Comparison of ENCODE assay signal across 19 cellular contexts in the genomic region with DNA sequence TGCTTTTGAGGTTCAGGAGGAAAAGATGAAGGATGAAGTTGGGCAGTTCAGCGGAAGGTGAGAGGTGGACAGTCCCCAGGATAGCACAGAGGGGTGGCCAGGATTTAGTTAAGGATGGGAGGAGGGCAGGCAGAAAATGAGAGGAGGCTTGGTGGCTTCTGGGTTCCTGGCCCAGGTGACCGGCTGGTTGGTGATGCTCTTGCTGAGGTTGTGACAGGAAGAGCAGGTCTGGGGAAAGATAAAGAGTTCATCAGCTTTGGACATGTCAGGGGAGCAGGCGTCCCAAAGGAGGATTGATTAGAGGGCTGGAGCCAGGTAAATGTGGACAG. TPM values are rescaled to one million over a fixed set of nuclear protein-coding genes. Genes with fewer than 3 reads are reported as not detected.
"Had no signal": no experiment of that assay in that cellular context is flagged by ENCODE, and none has a peak within 500 bp of the region (broad histone marks: within the 10 kb centered on the region; RNA-seq: fewer than 3 reads in every experiment).

No MANE protein-coding gene starts in this region.

- H3K27ac Mint-ChIP-seq: activated CD4-positive, alpha-beta memory T cell treated with anti-CD3 and anti-CD28 coated beads for 36 hours; activated naive CD8-positive, alpha-beta T cell treated with anti-CD3 and anti-CD28 coated beads for 36 hours; activated T-helper 1 cell treated with anti-CD3 and anti-CD28 coated beads, Interleukin-12 subunit alpha, Interleukin-12 subunit beta, Interleukin-2, Interleukin-4 antibody, amounts not matched to agents 30 ng/mL and 10 ng/mL and 1 ng/mL, durations not matched to agents 14 hours and 24 hours and 36 hours; mesothelial cell of epicardium; nephron; T-helper 17 cell had no signal

- H3K9me3 Mint-ChIP-seq: activated CD4-positive, alpha-beta memory T cell treated with anti-CD3 and anti-CD28 coated beads for 36 hours; activated naive CD8-positive, alpha-beta T cell treated with anti-CD3 and anti-CD28 coated beads for 36 hours; activated T-helper 1 cell treated with anti-CD3 and anti-CD28 coated beads, Interleukin-12 subunit alpha, Interleukin-12 subunit beta, Interleukin-2, Interleukin-4 antibody, amounts not matched to agents 30 ng/mL and 10 ng/mL and 1 ng/mL, durations not matched to agents 14 hours and 24 hours and 36 hours; mesothelial cell of epicardium; nephron; stimulated activated naive CD8-positive, alpha-beta T cell treated with anti-CD3 and anti-CD28 coated beads, Interleukin-15, amount 100 ng/mL, for 72 hours had no signal

- H3K9me3 ChIP-seq: lower lobe of right lung, suprapubic skin, upper lobe of left lung had no signal

- H3K27me3 Mint-ChIP-seq: activated CD4-positive, alpha-beta memory T cell treated with anti-CD3 and anti-CD28 coated beads for 36 hours had no signal

- H3K36me3 Mint-ChIP-seq: activated CD4-positive, alpha-beta memory T cell treated with anti-CD3 and anti-CD28 coated beads for 36 hours; activated naive CD8-positive, alpha-beta T cell treated with anti-CD3 and anti-CD28 coated beads for 36 hours; mesothelial cell of epicardium had no signal

- H3K36me3 ChIP-seq: cardiac muscle cell, lower lobe of right lung, suprapubic skin, upper lobe of left lung had no signal

- DNase-seq: activated CD4-positive, alpha-beta memory T cell treated with anti-CD3 and anti-CD28 coated beads for 36 hours; activated naive CD4-positive, alpha-beta T cell; activated naive CD8-positive, alpha-beta T cell treated with anti-CD3 and anti-CD28 coated beads for 36 hours; activated T-cell treated with anti-CD3 and anti-CD28 coated beads for 4 hours; amniotic stem cell; foreskin fibroblast; hippocampal formation; lower lobe of right lung; stimulated activated CD4-positive, alpha-beta T cell treated with anti-CD3 and anti-CD28 coated beads, Interleukin-1b, Interleukin-23, amount 100 ng/mL, for 48 hours; stimulated activated naive CD8-positive, alpha-beta T cell treated with anti-CD3 and anti-CD28 coated beads, Interleukin-15, amount 100 ng/mL, for 72 hours; T-helper 17 cell; upper lobe of left lung had no signal

- H3K4me1 Mint-ChIP-seq: activated naive CD8-positive, alpha-beta T cell treated with anti-CD3 and anti-CD28 coated beads for 36 hours; stimulated activated naive CD8-positive, alpha-beta T cell treated with anti-CD3 and anti-CD28 coated beads, Interleukin-15, amount 100 ng/mL, for 72 hours had no signal

- H3K27me3 ChIP-seq: cardiac muscle cell, suprapubic skin, upper lobe of left lung had no signal

- H3K4me3 ChIP-seq: cardiac muscle cell, lower lobe of right lung, suprapubic skin, upper lobe of left lung had no signal

- H3K27ac ChIP-seq: cardiac muscle cell, lower lobe of right lung, suprapubic skin, upper lobe of left lung, VCaP had no signal

- ATAC-seq: lower lobe of right lung; stimulated activated naive CD8-positive, alpha-beta T cell treated with anti-CD3 and anti-CD28 coated beads, Interleukin-15, amount 100 ng/mL, for 72 hours; T-helper 17 cell had no signal

- FAIRE-seq: keratinocyte had no signal

- H3K4me3 Mint-ChIP-seq: activated CD4-positive, alpha-beta memory T cell treated with anti-CD3 and anti-CD28 coated beads for 36 hours; activated naive CD8-positive, alpha-beta T cell treated with anti-CD3 and anti-CD28 coated beads for 36 hours; activated T-helper 1 cell treated with anti-CD3 and anti-CD28 coated beads, Interleukin-12 subunit alpha, Interleukin-12 subunit beta, Interleukin-2, Interleukin-4 antibody, amounts not matched to agents 30 ng/mL and 10 ng/mL and 1 ng/mL, durations not matched to agents 14 hours and 24 hours and 36 hours; mesothelial cell of epicardium; nephron; stimulated activated naive CD8-positive, alpha-beta T cell treated with anti-CD3 and anti-CD28 coated beads, Interleukin-15, amount 100 ng/mL, for 72 hours; T-helper 17 cell had no signal

RNA-seq across cellular contexts. Expression of a gene that starts 27.6 kb away (rescaled TPM):
- total RNA-seq: activated CD4-positive, alpha-beta memory T cell treated with anti-CD3 and anti-CD28 coated beads for 36 hours; activated naive CD8-positive, alpha-beta T cell treated with anti-CD3 and anti-CD28 coated beads for 36 hours; activated T-helper 1 cell treated with anti-CD3 and anti-CD28 coated beads, Interleukin-12 subunit alpha, Interleukin-12 subunit beta, Interleukin-2, Interleukin-4 antibody, amounts not matched to agents 30 ng/mL and 10 ng/mL and 1 ng/mL, durations not matched to agents 14 hours and 24 hours and 36 hours had no signal
